ENCODE assay signal across 8 cellular contexts in genomic region chr3:126083913-126084514, GRCh38. TPM values are rescaled to one million over a fixed set of nuclear protein-coding genes. Genes with fewer than 3 reads are reported as not detected.
DNase-seq lines count a peak whose midpoint lies in the region; ATAC-seq and TF ChIP-seq lines count a peak whose summit lies in the region.

Gene SLC41A3, minus strand, starts transcription at chr3:126084124. Its CDS starts 15,905 bp downstream, at chr3:126068219.

- TF ChIP-seq CTCF in GM23338 (conservative IDR thresholded peaks at IDR 0.05; ENCODE audit: low read depth in 2 of 2) (peak in 1 of 2 experiments; percentile 12; a peak in 2 of 4 replicates), LNCAP (IDR thresholded peaks at IDR 0.05) (peak; percentile 44), RWPE2 (IDR thresholded peaks at IDR 0.05; ENCODE audit: poor library complexity, severe bottlenecking) (peak; percentile 60), fibroblast of the aortic adventitia (IDR thresholded peaks at IDR 0.05; ENCODE audit: insufficient read depth, low read length) (peak; percentile 56), nephron progenitor cell (IDR thresholded peaks at IDR 0.05) (no peak)

- H3K4me3 ChIP-seq in GM23338 (peak within 1 kb of the TSS; percentile 75), RWPE2 (ENCODE audit: severe bottlenecking) (peak within 1 kb of the TSS; percentile 73), fibroblast of the aortic adventitia (ENCODE audit: low read depth, low read length) (peak within 1 kb of the TSS; percentile 78)

- H3K4me1 Mint-ChIP-seq in GM23338 (peaks cover 5% of the 10 kb centered on the region), nephron progenitor cell (peaks cover 10% of the 10 kb centered on the region)
- H3K4me1 Mint-ChIP-seq in stimulated activated naive CD8-positive, alpha-beta T cell treated with anti-CD3 and anti-CD28 coated beads, Interleukin-15, Interleukin-2, amounts not matched to agents 100 ng/mL and 50 ng/mL, for 24 hours (ENCODE audit: low read depth): peaks cover 23% of the 10 kb centered on the region

- DNase-seq in ELF-1 (ENCODE audit: low read depth, low spot score) (peak; percentile 83), GM23338 (ENCODE audit: low spot score) (peak; percentile 82), RWPE2 (ENCODE audit: low spot score) (peak; percentile 87), fibroblast of the aortic adventitia (ENCODE audit: low read depth) (peak; percentile 62), nephron progenitor cell (peak; percentile 90)
- DNase-seq in activated T-helper 9 cell treated with anti-CD3 and anti-CD28 coated beads, Interleukin-2, amount 50 U/mL, for 16 hours (ENCODE audit: low read depth): peak; percentile 78

- no peaks in the 10 kb centered on the region for H3F3A ChIP-seq in GM23338 (replicated peaks; ENCODE audit: low read depth)

- peak within 1 kb of the TSS; percentile 84 for H3K4me2 ChIP-seq in GM23338

- H3K27ac Mint-ChIP-seq in GM23338 (no peak within 1 kb of the TSS), nephron progenitor cell (no peak within 1 kb of the TSS)
- H3K27ac Mint-ChIP-seq in stimulated activated naive CD8-positive, alpha-beta T cell treated with anti-CD3 and anti-CD28 coated beads, Interleukin-15, Interleukin-2, amounts not matched to agents 100 ng/mL and 50 ng/mL, for 24 hours: peak within 1 kb of the TSS; percentile 94

- H3K27me3 ChIP-seq in GM23338 (ENCODE audit: insufficient read depth) (no peaks in the 10 kb centered on the region), RWPE2 (ENCODE audit: insufficient read depth, poor library complexity, severe bottlenecking) (no peaks in the 10 kb centered on the region)

- peaks cover 13% of the 10 kb centered on the region for H3K9me3 ChIP-seq in RWPE2 (ENCODE audit: severe bottlenecking)

- H3K36me3 ChIP-seq in GM23338 (ENCODE audit: insufficient read depth): 0 out of 2 replicates have a peak, but pooled peaks cover 9% of the 10 kb centered on the region
- H3K36me3 ChIP-seq in RWPE2 (ENCODE audit: low read depth): no peaks in the 10 kb centered on the region

- H3K27me3 Mint-ChIP-seq in GM23338 (ENCODE audit: insufficient read depth, low read depth, poor library complexity) (no peaks in the 10 kb centered on the region), nephron progenitor cell (ENCODE audit: low read depth, poor library complexity) (no peaks in the 10 kb centered on the region)
- no peaks in the 10 kb centered on the region for H3K27me3 Mint-ChIP-seq in stimulated activated naive CD8-positive, alpha-beta T cell treated with anti-CD3 and anti-CD28 coated beads, Interleukin-15, Interleukin-2, amounts not matched to agents 100 ng/mL and 50 ng/mL, for 24 hours

- H3K4me1 ChIP-seq in GM23338 (ENCODE audit: insufficient read depth) (0 out of 2 replicates have a peak, but pooled peaks cover 5% of the 10 kb centered on the region), RWPE2 (ENCODE audit: insufficient read depth, poor library complexity, severe bottlenecking) (peaks cover 13% of the 10 kb centered on the region)

- H3K79me2 ChIP-seq in GM23338 (replicated peaks; ENCODE audit: insufficient read depth): 0 out of 2 replicates have a peak, but pooled peaks cover 3% of the 10 kb centered on the region

- peak within 1 kb of the TSS; percentile 83; the same call in 1 of the 2 replicates for H2AFZ ChIP-seq in GM23338

- H3K27ac ChIP-seq in GM23338 (ENCODE audit: low read depth): no peak within 1 kb of the TSS
- H3K27ac ChIP-seq in RWPE2 (ENCODE audit: poor library complexity, severe bottlenecking): peak within 1 kb of the TSS; percentile 64

- no peaks in the 10 kb centered on the region for H4K20me1 ChIP-seq in GM23338 (replicated peaks; ENCODE audit: insufficient read depth)

- H3K4me3 Mint-ChIP-seq in GM23338: peak within 1 kb of the TSS; percentile 77
- H3K4me3 Mint-ChIP-seq in nephron progenitor cell: peak within 1 kb of the TSS; percentile 90
- H3K4me3 Mint-ChIP-seq in stimulated activated naive CD8-positive, alpha-beta T cell treated with anti-CD3 and anti-CD28 coated beads, Interleukin-15, Interleukin-2, amounts not matched to agents 100 ng/mL and 50 ng/mL, for 24 hours: peak within 1 kb of the TSS; percentile 86

- H3K36me3 Mint-ChIP-seq in GM23338 (ENCODE audit: low read depth) (peaks cover 30% of the 10 kb centered on the region), nephron progenitor cell (ENCODE audit: low read depth) (peaks cover 29% of the 10 kb centered on the region)
- H3K36me3 Mint-ChIP-seq in stimulated activated naive CD8-positive, alpha-beta T cell treated with anti-CD3 and anti-CD28 coated beads, Interleukin-15, Interleukin-2, amounts not matched to agents 100 ng/mL and 50 ng/mL, for 24 hours (ENCODE audit: low read depth): no peaks in the 10 kb centered on the region

- ATAC-seq in GM23338: peak; percentile 96
- peak; percentile 90 for ATAC-seq in RWPE2 (ENCODE audit: low read depth)

- no peaks in the 10 kb centered on the region for H3K9me2 ChIP-seq in GM23338 (ENCODE audit: insufficient read depth)

- H3K9me3 Mint-ChIP-seq in GM23338 (peaks cover 42% of the 10 kb centered on the region), nephron progenitor cell (peaks cover 58% of the 10 kb centered on the region)
- H3K9me3 Mint-ChIP-seq in stimulated activated naive CD8-positive, alpha-beta T cell treated with anti-CD3 and anti-CD28 coated beads, Interleukin-15, Interleukin-2, amounts not matched to agents 100 ng/mL and 50 ng/mL, for 24 hours: no peaks in the 10 kb centered on the region

TF ChIP-seq in GM23338, 12 proteins besides CTCF, POLR2A, EP300 and RAD21:
- TF ChIP-seq ETS1 (IDR thresholded peaks at IDR 0.05): no peak
- no peak for TF ChIP-seq EZH2phosphoT487 (IDR thresholded peaks at IDR 0.05; ENCODE audit: unreplicated experiment)
- TF ChIP-seq POLR2AphosphoS5 (IDR thresholded peaks at IDR 0.05; ENCODE audit: low read depth): peak; percentile 68
- TF ChIP-seq REST (IDR thresholded peaks at IDR 0.05; ENCODE audit: unreplicated experiment): no peak

RNA-seq across cellular contexts. Expression of gene SLC41A3, which starts in this region (rescaled TPM):
- total RNA-seq in GM23338 (2014; rRNA removed; shearing (Covaris generic)): 27.3 and 29.8 TPM in 2 replicates
- polyA plus RNA-seq in GM23338 (2016; fragmentation: Nextera tagmentation; extraction: Ambion mirVana): 12.1 and 13.4 TPM in 2 replicates
- total RNA-seq in fibroblast of the aortic adventitia (ENCODE audit: low replicate concordance): 40.0 and 65.7 TPM in 2 replicates
